Comparison of ENCODE assay signal across 13 cellular contexts in genomic region chr3:66593978-66594377, GRCh38.
DNase-seq lines count a peak whose midpoint lies in the region; ATAC-seq and TF ChIP-seq lines count a peak whose summit lies in the region.
"Had no signal": no experiment of that assay in that cellular context is flagged by ENCODE, and none has a peak within 500 bp of the region (broad histone marks: within the 10 kb centered on the region; RNA-seq: fewer than 3 reads in every experiment).

No MANE protein-coding gene starts in this region.

- H3K27me3 ChIP-seq in CD8-positive, alpha-beta T cell (ENCODE audit: insufficient read depth, low read length) = no peaks in the 10 kb centered on the region

- no peak overlapping the region for H3K27ac ChIP-seq in CD8-positive, alpha-beta T cell (ENCODE audit: low read depth, low read length)
- H3K27ac ChIP-seq: spleen had no signal

- no peak overlapping the region for H3K4me3 Mint-ChIP-seq in HFFc6
- H3K4me3 Mint-ChIP-seq in CD8-positive, alpha-beta T cell = no peak overlapping the region
- H3K4me3 Mint-ChIP-seq: activated T-helper 1 cell treated with anti-CD3 and anti-CD28 coated beads, Interleukin-12 subunit alpha, Interleukin-12 subunit beta, Interleukin-2, Interleukin-4 antibody, amounts not matched to agents 30 ng/mL and 10 ng/mL and 1 ng/mL, durations not matched to agents 14 hours and 24 hours and 36 hours had no signal

- no peak for TF ChIP-seq POLR2A in erythroblast (IDR thresholded peaks at IDR 0.05; ENCODE audit: low read length)

- no peak for ATAC-seq in CD8-positive, alpha-beta T cell
- ATAC-seq: K562 had no signal

- H3K4me3 ChIP-seq in foreskin fibroblast (ENCODE audit: low read depth in 1 of 2, low read length in 2 of 2) = no peak overlapping the region
- no peak overlapping the region for H3K4me3 ChIP-seq in CD8-positive, alpha-beta T cell (ENCODE audit: low read depth, low read length)
- H3K4me3 ChIP-seq: K562, spleen had no signal

- POLR2A ChIA-PET in CD8-positive, alpha-beta T cell (lab: Charles Lee) = no interaction called here

- H3K4me1 ChIP-seq in CD8-positive, alpha-beta T cell (ENCODE audit: insufficient read depth, low read length) = no peaks in the 10 kb centered on the region
- H3K4me1 ChIP-seq: spleen had no signal

- DNase-seq in A172 (ENCODE audit: low spot score) (peak; percentile 76), HFFc6 (peak; percentile 53), amniotic epithelial cell (ENCODE audit: low read depth) (peak; percentile 61), foreskin fibroblast (peak; percentile 87 to 92), erythroblast (lab: John Stamatoyannopoulos, UW) (no peak), activated T-cell treated with anti-CD3 and anti-CD28 coated beads for 4 hours (no peak), HuH-7 (ENCODE audit: low spot score) (no peak)
- DNase-seq in CD8-positive, alpha-beta T cell = no peak
- DNase-seq: activated CD4-positive, alpha-beta T cell treated with anti-CD3 and anti-CD28 coated beads for 1 hour; SHP77 treated with DMSO at 0.1 percent for 48 hours; spleen had no signal

- peaks cover 2% of the 10 kb centered on the region; the same call in 1 of the 2 replicates for H3K27me3 Mint-ChIP-seq in HFFc6 (ENCODE audit: insufficient read depth)
- peaks cover 23% of the 10 kb centered on the region for H3K27me3 Mint-ChIP-seq in CD8-positive, alpha-beta T cell (ENCODE audit: low read depth)

- TF ChIP-seq CTCF in HFFc6 (IDR thresholded peaks at IDR 0.05) (no peak), foreskin fibroblast (IDR thresholded peaks at IDR 0.05; ENCODE audit: low read depth, low read length) (no peak)
- no peak for TF ChIP-seq CTCF in CD8-positive, alpha-beta T cell (IDR thresholded peaks at IDR 0.05)

- H3K36me3 ChIP-seq in CD8-positive, alpha-beta T cell (ENCODE audit: insufficient read depth, low read length) = no peaks in the 10 kb centered on the region
- H3K36me3 ChIP-seq: spleen had no signal

- no peaks in the 10 kb centered on the region for H3K9me3 ChIP-seq in CD8-positive, alpha-beta T cell (ENCODE audit: low read length)
- H3K9me3 ChIP-seq: spleen had no signal

- H3K36me3 Mint-ChIP-seq in HFFc6 (ENCODE audit: low read depth) = no peaks in the 10 kb centered on the region
- H3K36me3 Mint-ChIP-seq in CD8-positive, alpha-beta T cell = no peaks in the 10 kb centered on the region

- H3K9me3 Mint-ChIP-seq in HFFc6 = no peaks in the 10 kb centered on the region
- H3K9me3 Mint-ChIP-seq in CD8-positive, alpha-beta T cell = no peaks in the 10 kb centered on the region
- H3K9me3 Mint-ChIP-seq: activated T-helper 1 cell treated with anti-CD3 and anti-CD28 coated beads, Interleukin-12 subunit alpha, Interleukin-12 subunit beta, Interleukin-2, Interleukin-4 antibody, amounts not matched to agents 30 ng/mL and 10 ng/mL and 1 ng/mL, durations not matched to agents 14 hours and 24 hours and 36 hours had no signal

- no peak overlapping the region for H3K27ac Mint-ChIP-seq in HFFc6
- no peak overlapping the region for H3K27ac Mint-ChIP-seq in CD8-positive, alpha-beta T cell
- H3K27ac Mint-ChIP-seq: activated T-helper 1 cell treated with anti-CD3 and anti-CD28 coated beads, Interleukin-12 subunit alpha, Interleukin-12 subunit beta, Interleukin-2, Interleukin-4 antibody, amounts not matched to agents 30 ng/mL and 10 ng/mL and 1 ng/mL, durations not matched to agents 14 hours and 24 hours and 36 hours had no signal

- CTCF ChIA-PET in CD8-positive, alpha-beta T cell (lab: Charles Lee) = no interaction called here

- peaks cover 10% of the 10 kb centered on the region for H3K4me1 Mint-ChIP-seq in HFFc6 (ENCODE audit: low read depth)
- no peaks in the 10 kb centered on the region for H3K4me1 Mint-ChIP-seq in CD8-positive, alpha-beta T cell (ENCODE audit: low read depth)

- intact Hi-C loops in CD8-positive, alpha-beta T cell (cut with DNase I, micrococcal nuclease) = no loop called here

Comparison
In these comparisons a context has a peak if more than half of its experiments do, and no peak if none do; other contexts are left out.
1. DNase-seq: peak in A172 (single experiment), HFFc6 (single experiment), amniotic epithelial cell (single experiment) and foreskin fibroblast (2 of 2); none in erythroblast (0 of 2), activated T-cell treated with anti-CD3 and anti-CD28 coated beads for 4 hours (single experiment), HuH-7 (single experiment) and CD8-positive, alpha-beta T cell (0 of 7).